8 cellular contexts compared by ENCODE assay signal in genomic region chr7:154744226-154744860, GRCh38.
DNase-seq lines count a peak whose midpoint lies in the region; ATAC-seq, FAIRE-seq and TF ChIP-seq lines count a peak whose summit lies in the region.

No MANE protein-coding gene starts in this region.

- TF ChIP-seq CTCF in DND-41 (IDR thresholded peaks at IDR 0.05; ENCODE audit: borderline replicate concordance, extremely low read depth, low read length, poor library complexity, severe bottlenecking) (peak; percentile 95), chondrocyte (IDR thresholded peaks at IDR 0.05) (peak; percentile 69), nephron (IDR thresholded peaks at IDR 0.05; ENCODE audit: unreplicated experiment in 3 of 3) (peak; percentile 73 to 82 (median 79))

- H3K9ac ChIP-seq in DND-41 (ENCODE audit: low read depth, low read length), result no peak overlapping the region

- no peak for FAIRE-seq in H54 (lab: Jason Lieb, UNC)

- peak; percentile 54 for DNase-seq in DND-41
- DNase-seq in H54 (ENCODE audit: insufficient read length, low spot score), result peak; percentile 59
- peak; percentile 10 for DNase-seq in NCI-H748 treated with DMSO at 0.1 percent for 48 hours (lab: John Stamatoyannopoulos, UW)
- DNase-seq in chondrocyte (ENCODE audit: low spot score), result no peak

- H3K9me3 Mint-ChIP-seq in chondrocyte (ENCODE audit: low read depth), result peaks cover 12% of the 10 kb centered on the region
- H3K9me3 Mint-ChIP-seq in nephron, result no peaks in the 10 kb centered on the region

- H3K9me3 ChIP-seq in DND-41 (ENCODE audit: insufficient read depth, low read length, severe bottlenecking), result no peaks in the 10 kb centered on the region

- no peak overlapping the region for H3K27ac Mint-ChIP-seq in chondrocyte (ENCODE audit: unreplicated experiment)
- H3K27ac Mint-ChIP-seq in nephron, result no peak overlapping the region

- H4K20me1 ChIP-seq in DND-41 (ENCODE audit: insufficient read depth, low read length), result no peaks in the 10 kb centered on the region

- H3K4me3 Mint-ChIP-seq in chondrocyte (ENCODE audit: unreplicated experiment) (no peak overlapping the region), nephron (no peak overlapping the region)

- no peak overlapping the region for H3K4me3 ChIP-seq in DND-41 (ENCODE audit: low read depth in 1 of 2, low read length in 2 of 2)

- no peak overlapping the region for H3K4me2 ChIP-seq in DND-41 (ENCODE audit: insufficient read depth, low read length)

- H3K36me3 Mint-ChIP-seq in chondrocyte (ENCODE audit: low read depth) (no peaks in the 10 kb centered on the region), nephron (ENCODE audit: low read depth) (no peaks in the 10 kb centered on the region)

- H3K36me3 ChIP-seq in DND-41 (ENCODE audit: insufficient read depth, low read length), result no peaks in the 10 kb centered on the region

- H3K4me1 Mint-ChIP-seq in chondrocyte (ENCODE audit: low read depth), result no peaks in the 10 kb centered on the region
- peaks cover 42% of the 10 kb centered on the region for H3K4me1 Mint-ChIP-seq in nephron

- peaks cover 3% of the 10 kb centered on the region for H3K27me3 Mint-ChIP-seq in chondrocyte (ENCODE audit: low read depth)
- H3K27me3 Mint-ChIP-seq in nephron (ENCODE audit: low read depth), result peaks cover 4% of the 10 kb centered on the region

- peak; percentile 68; the same call in 2 of the 3 replicates for ATAC-seq in DND-41 (ENCODE audit: insufficient read depth, low read depth)
- no peak for ATAC-seq in HG03025 (IDR thresholded peaks at IDR 0.05; ENCODE audit: low FRiP score, unreplicated experiment)
- ATAC-seq in HG03521 (IDR thresholded peaks at IDR 0.05; ENCODE audit: unreplicated experiment), result no peak
- no peak for ATAC-seq in HG03565 (IDR thresholded peaks at IDR 0.05; ENCODE audit: unreplicated experiment)

- H3K27me3 ChIP-seq in DND-41 (ENCODE audit: insufficient read depth, low read length, poor library complexity), result peaks cover 4% of the 10 kb centered on the region

- no peak overlapping the region for H3K27ac ChIP-seq in DND-41 (ENCODE audit: low read length)

- TF ChIP-seq POLR2A in H54 (IDR thresholded peaks at IDR 0.05; ENCODE audit: low read depth, low read length), result no peak

- no peaks in the 10 kb centered on the region for H3K79me2 ChIP-seq in DND-41 (ENCODE audit: insufficient read depth, low read length)

- H3K4me1 ChIP-seq in DND-41 (ENCODE audit: insufficient read depth, low read length), result no peaks in the 10 kb centered on the region

- H2AFZ ChIP-seq in DND-41 (ENCODE audit: low read depth, low read length), result no peak overlapping the region
